In genomic region chr4:2915789-2916188, GRCh38 we compare ENCODE assay signal across 22 cellular contexts.
"Had no signal": no experiment of that assay in that cellular context is flagged by ENCODE, and none has a peak within 500 bp of the region (broad histone marks: within the 10 kb centered on the region; RNA-seq: fewer than 3 reads in every experiment).

No MANE protein-coding gene starts in this region.

- ATAC-seq: activated CD8-positive, alpha-beta memory T cell treated with anti-CD3 and anti-CD28 coated beads, Interleukin-2, amount 10 ng/mL, durations not matched to agents 7 days and 5 days; T-helper 17 cell; WTC11 had no signal

- H3K27me3 ChIP-seq: brain microvascular endothelial cell, cardiac muscle cell had no signal

- H3K27ac ChIP-seq: brain microvascular endothelial cell, cardiac muscle cell had no signal

- DNase-seq: activated CD4-positive, alpha-beta T cell treated with anti-CD3 and anti-CD28 coated beads for 1 hour; activated CD4-positive, alpha-beta T cell treated with anti-CD3 and anti-CD28 coated beads, Interleukin-2, amount 10 ng/mL, durations not matched to agents 24 days and 14 days; activated CD4-positive, alpha-beta T cell treated with anti-CD3 and anti-CD28 coated beads, Interleukin-2, amount 50 U/mL, for 48 hours; activated CD8-positive, alpha-beta memory T cell treated with anti-CD3 and anti-CD28 coated beads, Interleukin-2, amount 10 ng/mL, durations not matched to agents 7 days and 5 days; activated naive CD4-positive, alpha-beta T cell treated with Interleukin-2 at 50 U/mL for 16 hours; activated naive CD8-positive, alpha-beta T cell treated with anti-CD3 and anti-CD28 coated beads for 36 hours; activated T-cell treated with anti-CD3 and anti-CD28 coated beads for 4 hours; brain microvascular endothelial cell; Kasumi-1; KBM-7; NCI-H1105 treated with DMSO at 0.1 percent for 48 hours; NCI-H146; NCI-H187 treated with DMSO at 0.1 percent for 48 hours; NCI-H2081 treated with DMSO at 0.1 percent for 48 hours; NCI-H446; NCI-H524; SHP77; T-helper 17 cell; T-helper 9 cell had no signal

- H3K4me3 ChIP-seq: cardiac muscle cell had no signal

- FAIRE-seq: RCC 7860 had no signal
